In the genomic region with DNA sequence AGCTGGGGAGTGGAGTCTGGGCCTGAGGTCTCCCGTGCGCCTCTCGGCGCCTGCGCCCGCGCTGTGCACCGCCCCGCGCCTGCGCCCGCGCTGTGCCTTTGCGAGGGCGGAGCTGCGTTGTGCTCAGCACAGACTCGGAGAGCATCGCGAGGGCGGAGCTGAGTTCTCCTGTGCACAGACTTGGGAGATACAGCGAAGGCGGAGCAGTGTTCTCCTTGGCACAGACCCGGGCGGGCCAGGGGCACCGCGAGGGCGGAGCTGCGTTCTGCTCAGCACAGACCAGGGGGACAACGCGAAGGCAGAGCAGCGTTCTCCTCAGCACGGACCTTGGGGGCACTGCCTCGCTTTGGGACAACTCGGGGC, we compare ENCODE assay signal across 8 cellular contexts.
DNase-seq lines count a peak whose midpoint lies in the region; ATAC-seq and TF ChIP-seq lines count a peak whose summit lies in the region.
"Not testable (repeated sequence)": the region's sequence is repeated elsewhere in the genome, so short reads cannot be mapped to it uniquely, and the experiment has no call there.

No MANE protein-coding gene starts in this region.

- not testable (repeated sequence) for H3K9me3 Mint-ChIP-seq in activated T-cell treated with anti-CD3 and anti-CD28 coated beads, Interleukin-2, amount 50 U/mL, for 72 hours

- H3K4me1 Mint-ChIP-seq in activated T-cell treated with anti-CD3 and anti-CD28 coated beads, Interleukin-2, amount 50 U/mL, for 72 hours (ENCODE audit: low read depth), result not testable (repeated sequence)

- not testable (repeated sequence) for H3K36me3 ChIP-seq in left lung; skeletal muscle tissue (ENCODE audit: control insufficient read depth in 3 of 3, insufficient read depth in 3 of 3, low read length in 3 of 3)

- peak; percentile 100 for ATAC-seq in GM19351 (IDR thresholded peaks at IDR 0.05; ENCODE audit: unreplicated experiment)
- peak; percentile 80 for ATAC-seq in HG02938 (IDR thresholded peaks at IDR 0.05; ENCODE audit: unreplicated experiment)
- peak; percentile 100 for ATAC-seq in activated T-cell treated with anti-CD3 and anti-CD28 coated beads, Interleukin-2, amount 50 U/mL, for 72 hours (replicated peaks in 1 of 2)
- ATAC-seq in esophagus mucosa, result peak; percentile 95
- peak; percentile 100 for ATAC-seq in left lung

- TF ChIP-seq CTCF in left lung (IDR thresholded peaks at IDR 0.05), result not testable (repeated sequence)

- H3K27me3 Mint-ChIP-seq in activated T-cell treated with anti-CD3 and anti-CD28 coated beads, Interleukin-2, amount 50 U/mL, for 72 hours (ENCODE audit: low read depth), result not testable (repeated sequence)

- DNase-seq in Ammon's horn (ENCODE audit: low spot score), result peak; percentile 63
- peak; percentile 54 for DNase-seq in NCI-H226
- DNase-seq in activated T-cell treated with anti-CD3 and anti-CD28 coated beads, Interleukin-2, amount 50 U/mL, for 72 hours, result peak; percentile 48 to 57
- peak; percentile 76 to 84 for DNase-seq in left lung

- H3K27ac ChIP-seq in left lung; skeletal muscle tissue (ENCODE audit: low read depth, low read length): not testable (repeated sequence)

- H3K36me3 Mint-ChIP-seq in activated T-cell treated with anti-CD3 and anti-CD28 coated beads, Interleukin-2, amount 50 U/mL, for 72 hours (ENCODE audit: insufficient read depth in 2 of 2), result not testable (repeated sequence)

- H3K27ac Mint-ChIP-seq in activated T-cell treated with anti-CD3 and anti-CD28 coated beads, Interleukin-2, amount 50 U/mL, for 72 hours, result not testable (repeated sequence)

- H3K27me3 ChIP-seq in left lung; skeletal muscle tissue (ENCODE audit: control insufficient read depth in 3 of 3, insufficient read depth in 3 of 3, low read length in 3 of 3): not testable (repeated sequence)

- peak overlapping the region; percentile 79 to 82 for H3K4me3 Mint-ChIP-seq in activated T-cell treated with anti-CD3 and anti-CD28 coated beads, Interleukin-2, amount 50 U/mL, for 72 hours

- intact Hi-C loops in left lung (cut with DNase I), result not testable (repeated sequence)

- H3K4me3 ChIP-seq in left lung, result peak overlapping the region; percentile 33 to 36
- peak overlapping the region in 2 of 3 donors; percentile 60 to 70 for H3K4me3 ChIP-seq in skeletal muscle tissue (ENCODE audit: low read length in 3 of 3)

- peak overlapping the region in 1 of 3 donors; percentile 40 for H3K9ac ChIP-seq in skeletal muscle tissue (ENCODE audit: low read depth in 1 of 3, low read length in 3 of 3)

- not testable (repeated sequence) for H3K4me1 ChIP-seq in left lung; skeletal muscle tissue (ENCODE audit: control insufficient read depth in 3 of 3, insufficient read depth in 3 of 3, low read length in 3 of 3)

- H3K9me3 ChIP-seq in left lung; skeletal muscle tissue (ENCODE audit: control insufficient read depth in 3 of 3, low read length in 3 of 3): not testable (repeated sequence)
